Comparison of ENCODE assay signal across 8 cellular contexts in genomic region chr7:104945599-104945956, GRCh38.
DNase-seq lines count a peak whose midpoint lies in the region; ATAC-seq, FAIRE-seq and TF ChIP-seq lines count a peak whose summit lies in the region.

No MANE protein-coding gene starts in this region.

- H2AFZ ChIP-seq in endothelial cell of umbilical vein (ENCODE audit: low read depth, low read length), result no peak overlapping the region
- H2AFZ ChIP-seq in trophoblast cell (ENCODE audit: insufficient read depth, low read length, poor library complexity), result no peak overlapping the region

- H3K4ac ChIP-seq in trophoblast cell (ENCODE audit: low read depth, low read length), result no peak overlapping the region

- no peak overlapping the region for H2BK12ac ChIP-seq in trophoblast cell (ENCODE audit: low read length)

- H3K9me1 ChIP-seq in endothelial cell of umbilical vein (replicated peaks; ENCODE audit: control insufficient read depth, extremely low read depth, insufficient read depth, low read length), result no peaks in the 10 kb centered on the region

- no peak overlapping the region for H3K18ac ChIP-seq in trophoblast cell (ENCODE audit: low read length)

- no peaks in the 10 kb centered on the region for H3K79me2 ChIP-seq in endothelial cell of umbilical vein (ENCODE audit: control insufficient read depth, insufficient read depth, low read length)
- H3K79me2 ChIP-seq in trophoblast cell (ENCODE audit: control insufficient read depth, insufficient read depth, low read length, poor library complexity), result no peaks in the 10 kb centered on the region

- H3K4me2 ChIP-seq in endothelial cell of umbilical vein (ENCODE audit: insufficient read depth, low read length) (peak overlapping the region; percentile 23), trophoblast cell (ENCODE audit: low read length) (no peak overlapping the region)

- DNase-seq in GM12865 (ENCODE audit: low read depth) (no peak), SJSA1 (ENCODE audit: low read depth in 1 of 2, low spot score in 2 of 2) (no peak), endothelial cell of umbilical vein (ENCODE audit: low read depth, low spot score) (peak; percentile 33), prostate gland (ENCODE audit: low spot score) (no peak), left lobe of liver (ENCODE audit: low spot score) (no peak), NCI-H2227 treated with DMSO at 0.1 percent for 48 hours (lab: John Stamatoyannopoulos, UW) (no peak), hepatic stellate cell (ENCODE audit: low spot score) (no peak), trophoblast cell (no peak)

- no peak overlapping the region for H4K12ac ChIP-seq in trophoblast cell (ENCODE audit: low read depth, low read length)

- H3K9ac ChIP-seq in endothelial cell of umbilical vein (replicated peaks; ENCODE audit: extremely low read depth, insufficient read depth, low read length), result peak overlapping the region; percentile 77
- no peak overlapping the region for H3K9ac ChIP-seq in trophoblast cell (ENCODE audit: low read length)

- no peaks in the 10 kb centered on the region for H3K79me1 ChIP-seq in trophoblast cell (ENCODE audit: low read length)

- H3K4me1 ChIP-seq in SJSA1 (replicated peaks) (peaks cover 25% of the 10 kb centered on the region), endothelial cell of umbilical vein (ENCODE audit: control insufficient read depth, extremely low read depth, insufficient read depth, low read length) (peaks cover 35% of the 10 kb centered on the region), prostate gland (replicated peaks) (peaks cover 4% of the 10 kb centered on the region), trophoblast cell (ENCODE audit: control insufficient read depth in 1 of 2, insufficient read depth in 2 of 2, low read length in 2 of 2) (peaks cover 5 to 8% of the 10 kb centered on the region in 2 experiments)

- CTCF ChIA-PET in endothelial cell of umbilical vein (lab: Charles Lee), result interaction anchor here (0.5 to 4.6 kb wide), 13 partner anchors 10 to 68 kb away, joined by 3 to 45 read pairs (median 4); partner anchors contain the start of gene KMT2E

- TF ChIP-seq CTCF in GM12865 (IDR thresholded peaks at IDR 0.05; ENCODE audit: insufficient read depth, low read depth, low read length, missing control alignments) (no peak), endothelial cell of umbilical vein (IDR thresholded peaks at IDR 0.05; ENCODE audit: extremely low read depth in 1 of 2, insufficient read depth in 1 of 2, low read depth in 1 of 2, low read length in 2 of 2) (no peak), prostate gland (IDR thresholded peaks at IDR 0.05) (no peak)

- no peak overlapping the region for H4K91ac ChIP-seq in trophoblast cell (ENCODE audit: low read depth, low read length)

- H3K9me3 ChIP-seq in SJSA1 (replicated peaks) (no peaks in the 10 kb centered on the region), endothelial cell of umbilical vein (replicated peaks; ENCODE audit: control insufficient read depth, insufficient read depth, low read length) (no peaks in the 10 kb centered on the region), prostate gland (no peaks in the 10 kb centered on the region), trophoblast cell (ENCODE audit: insufficient read depth, low read depth, low read length) (no peaks in the 10 kb centered on the region)

- H3K27me3 ChIP-seq in SJSA1 (replicated peaks) (no peaks in the 10 kb centered on the region), endothelial cell of umbilical vein (ENCODE audit: control insufficient read depth in 2 of 2, insufficient read depth in 2 of 2, low read length in 2 of 2) (no peaks in the 10 kb centered on the region), prostate gland (replicated peaks; ENCODE audit: insufficient read depth) (no peaks in the 10 kb centered on the region), trophoblast cell (ENCODE audit: insufficient read depth, low read length) (no peaks in the 10 kb centered on the region)

- ATAC-seq in left lobe of liver, result no peak

- POLR2A ChIA-PET in endothelial cell of umbilical vein (lab: Charles Lee), result interaction anchor here (0.8 to 1.6 kb wide), 4 partner anchors 18 to 68 kb away, joined by 3 to 6 read pairs (median 4); partner anchors contain the start of gene KMT2E

- H2BK120ac ChIP-seq in trophoblast cell (ENCODE audit: insufficient read depth, low read length, poor library complexity), result no peak overlapping the region

- TF ChIP-seq POLR2A in endothelial cell of umbilical vein (IDR thresholded peaks at IDR 0.05; ENCODE audit: low read depth, low read length) (no peak), prostate gland (IDR thresholded peaks at IDR 0.05) (no peak)

- no peak overlapping the region for H4K8ac ChIP-seq in trophoblast cell (ENCODE audit: low read depth, low read length)

- H3K23ac ChIP-seq in trophoblast cell (ENCODE audit: low read length), result no peak overlapping the region

- no peaks in the 10 kb centered on the region for H3K36me3 ChIP-seq in SJSA1
- H3K36me3 ChIP-seq in endothelial cell of umbilical vein (ENCODE audit: control insufficient read depth in 2 of 2, extremely low read depth in 1 of 2, insufficient read depth in 2 of 2, low read length in 2 of 2), result no peaks in the 10 kb centered on the region
- no peaks in the 10 kb centered on the region for H3K36me3 ChIP-seq in prostate gland
- no peaks in the 10 kb centered on the region for H3K36me3 ChIP-seq in trophoblast cell (ENCODE audit: control insufficient read depth in 1 of 2, insufficient read depth in 2 of 2, low read length in 2 of 2)

- BruUV-seq in endothelial cell of umbilical vein (replicated peaks; lab: Mats Ljungman, UMichigan), result TSS peak; percentile 97

- H3K4me3 ChIP-seq in GM12865 (ENCODE audit: low read depth, low read length) (peak overlapping the region; percentile 18), SJSA1 (no peak overlapping the region), endothelial cell of umbilical vein (replicated peaks in 1 of 3; ENCODE audit: insufficient read depth in 1 of 3, low read depth in 1 of 3, low read length in 3 of 3) (no peak overlapping the region), prostate gland (no peak overlapping the region), trophoblast cell (ENCODE audit: low read depth, low read length) (no peak overlapping the region)

- FAIRE-seq in endothelial cell of umbilical vein (lab: Jason Lieb, UNC), result no peak

- H3K14ac ChIP-seq in trophoblast cell (ENCODE audit: low read length), result no peak overlapping the region

- no peak overlapping the region for H2BK5ac ChIP-seq in trophoblast cell (ENCODE audit: low read depth, low read length, poor library complexity)

- intact Hi-C loops in endothelial cell of umbilical vein (cut with micrococcal nuclease), result loop anchor here (1.0 to 5.0 kb wide), 6 partner anchors 19 to 543 kb away; no protein-coding TSS in a partner anchor
- intact Hi-C loops in prostate gland (cut with DNase I), result no loop called here

- dilution Hi-C loops in endothelial cell of umbilical vein (cut with MboI; ENCODE audit: extremely low pct_ligation_motif_present, low sequenced_read_pairs), result no loop called here

- H3K27ac ChIP-seq in SJSA1 (peak overlapping the region; percentile 79), endothelial cell of umbilical vein (ENCODE audit: insufficient read depth, low read depth, low read length) (peak overlapping the region; percentile 86), prostate gland (peak overlapping the region; percentile 81 to 83), trophoblast cell (ENCODE audit: low read depth, low read length) (no peak overlapping the region)

- H2AK5ac ChIP-seq in trophoblast cell (ENCODE audit: low read length), result no peak overlapping the region

- H4K20me1 ChIP-seq in endothelial cell of umbilical vein (replicated peaks; ENCODE audit: control insufficient read depth, extremely low read depth, insufficient read depth, low read length), result no peaks in the 10 kb centered on the region

TF ChIP-seq in endothelial cell of umbilical vein, 7 proteins besides CTCF, POLR2A, EP300 and RAD21:
- TF ChIP-seq MYC (IDR thresholded peaks at IDR 0.05; ENCODE audit: low read depth, low read length) (no peak), POLR2AphosphoS5 (IDR thresholded peaks at IDR 0.05; ENCODE audit: insufficient read depth, low read depth, low read length) (no peak), GATA2 (IDR thresholded peaks at IDR 0.05; ENCODE audit: insufficient read depth, insufficient read length, low read depth, low read length) (no peak), JUN (IDR thresholded peaks at IDR 0.05; ENCODE audit: borderline replicate concordance, insufficient read depth, insufficient read length, low read depth) (no peak), FOS (IDR thresholded peaks at IDR 0.05; ENCODE audit: borderline replicate concordance, insufficient read depth, low read length) (no peak)
TF ChIP-seq in endothelial cell of umbilical vein: peak in this region for 0.
